ENCODE assay signal across 8 cellular contexts in genomic region chr2:97664636-97664970, GRCh38.
DNase-seq lines count a peak whose midpoint lies in the region; ATAC-seq and TF ChIP-seq lines count a peak whose summit lies in the region.

No MANE protein-coding gene starts in this region.

- peaks cover 4% of the 10 kb centered on the region for H3K36me3 Mint-ChIP-seq in nephron (ENCODE audit: low read depth)

- H3K4me3 Mint-ChIP-seq in nephron = peak overlapping the region; percentile 91 to 95 (median 92)

- H3K4me3 ChIP-seq in coronary artery = peak overlapping the region; percentile 95

- peak overlapping the region; percentile 96 to 99 for H3K27ac ChIP-seq in coronary artery

- DNase-seq in NCI-H1105 (lab: John Stamatoyannopoulos, UW) (peak; percentile 43), NCI-H1105 treated with DMSO at 0.1 percent for 48 hours (lab: John Stamatoyannopoulos, UW) (no peak), NCI-H774 (lab: John Stamatoyannopoulos, UW) (peak; percentile 17), coronary artery (ENCODE audit: low spot score) (no peak), midbrain (lab: John Stamatoyannopoulos, UW) (no peak)
- DNase-seq in stimulated activated CD8-positive, alpha-beta memory T cell treated with anti-CD3 and anti-CD28 coated beads, Interleukin-4, amount 100 ng/mL, for 48 hours = no peak

- H3K4me1 Mint-ChIP-seq in nephron = peaks cover 28% of the 10 kb centered on the region

- no peak for TF ChIP-seq CTCF in coronary artery (IDR thresholded peaks at IDR 0.05)
- peak in 2 of 3 experiments; percentile 5 to 23 for TF ChIP-seq CTCF in nephron (IDR thresholded peaks at IDR 0.05; ENCODE audit: unreplicated experiment in 3 of 3)

- no peaks in the 10 kb centered on the region for H3K27me3 Mint-ChIP-seq in nephron (ENCODE audit: low read depth)

- ATAC-seq in GM19463 (IDR thresholded peaks at IDR 0.05; ENCODE audit: unreplicated experiment) = no peak

- peak overlapping the region; percentile 89 to 98 (median 96) for H3K27ac Mint-ChIP-seq in nephron

- H3K9me3 Mint-ChIP-seq in nephron = no peaks in the 10 kb centered on the region

Comparison
In these comparisons a context has a peak if more than half of its experiments do, and no peak if none do; other contexts are left out.
1. DNase-seq: peak in NCI-H1105 (single experiment) and NCI-H774 (single experiment); none in NCI-H1105 treated with DMSO at 0.1 percent for 48 hours (single experiment), coronary artery (single experiment), stimulated activated CD8-positive, alpha-beta memory T cell treated with anti-CD3 and anti-CD28 coated beads, Interleukin-4, amount 100 ng/mL, for 48 hours (single experiment) and midbrain (single experiment).